25 cellular contexts compared by ENCODE assay signal in the genomic region with DNA sequence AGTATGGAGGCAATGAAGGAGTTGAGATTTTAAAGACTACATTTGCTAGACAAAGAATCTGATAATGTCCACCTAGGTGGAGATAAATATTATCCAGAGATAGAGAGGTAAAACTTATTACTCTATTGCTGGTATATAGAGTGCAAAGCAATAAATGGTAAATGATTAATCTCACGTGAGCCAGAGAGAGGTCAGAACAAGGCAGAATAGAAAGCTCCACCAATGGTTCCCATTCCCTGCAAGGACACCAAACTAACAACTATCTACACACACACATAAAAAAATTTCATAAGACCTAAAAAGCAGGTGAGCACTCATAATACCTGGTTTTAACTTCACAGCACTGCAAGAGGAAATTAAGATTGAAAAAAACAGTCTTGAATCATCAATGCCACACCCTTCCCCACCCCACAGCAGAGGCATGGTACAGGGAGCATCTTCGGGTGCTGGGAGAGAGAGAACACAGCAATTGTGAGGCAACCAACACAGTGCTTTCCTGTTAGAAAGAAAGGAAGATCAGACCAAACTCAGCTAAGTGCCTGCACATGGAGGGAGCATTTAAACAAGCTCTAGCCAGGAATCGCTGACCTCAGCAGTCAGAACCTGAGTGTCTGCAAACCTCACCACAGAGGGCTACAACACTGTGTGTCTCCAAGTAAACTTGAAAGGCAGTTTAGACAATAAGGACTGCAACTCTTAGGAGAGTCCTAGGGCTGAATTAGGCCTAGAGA.
A peak's percentile ranks its signal among the peaks of the same experiment; 100 is the strongest.
DNase-seq lines count a peak whose midpoint lies in the region; ATAC-seq, FAIRE-seq and TF ChIP-seq lines count a peak whose summit lies in the region.
"Had no signal": no experiment of that assay in that cellular context is flagged by ENCODE, and none has a peak within 500 bp of the region (broad histone marks: within the 10 kb centered on the region; RNA-seq: fewer than 3 reads in every experiment).

No MANE protein-coding gene starts in this region.

- peak; percentile 3 for DNase-seq in MCF 10A (ENCODE audit: unreplicated experiment)
- DNase-seq in breast epithelium (ENCODE audit: low spot score in 2 of 2), result no peak
- peak; percentile 64 for DNase-seq in MM.1S
- no peak for DNase-seq in H1 (ENCODE audit: low read depth in 1 of 2, low spot score in 2 of 2)
- peak; percentile 53 for DNase-seq in small intestine
- no peak for DNase-seq in SW480 (ENCODE audit: low spot score)
- DNase-seq in GM20000 (ENCODE audit: low spot score), result no peak
- DNase-seq: ACHN, DMS153, GM23248, Karpas-422, MV-4-11, NCI-H1105, NCI-H1436 treated with DMSO at 0.1 percent for 48 hours, NCI-H1930, NCI-H2107, NCI-H524, NCI-H748 treated with DMSO at 0.1 percent for 48 hours, PC-3, Right ventricle myocardium superior, RPMI8226 had no signal

- H3K4me2 ChIP-seq in MM.1S (ENCODE audit: low read depth, low read length), result no peak overlapping the region
- H3K4me2 ChIP-seq in H1 (ENCODE audit: insufficient read depth in 1 of 2, low read depth in 2 of 2, low read length in 2 of 2), result no peak overlapping the region

- H3K4ac ChIP-seq in H1 (replicated peaks; ENCODE audit: insufficient read length, low read depth, low read length), result no peak overlapping the region

- no TSS peak for BruUV-seq in MCF 10A (replicated peaks; lab: Mats Ljungman, UMichigan)

- H3K9ac ChIP-seq in MM.1S (ENCODE audit: low read length), result no peak overlapping the region
- H3K9ac ChIP-seq in H1 (replicated peaks in 1 of 4; ENCODE audit: extremely low read depth in 1 of 4, low read depth in 3 of 4, low read length in 3 of 4), result no peak overlapping the region
- H3K9ac ChIP-seq: GM23248 had no signal

- WGBS in H1 (ENCODE audit: extremely low coverage in 1 of 2, insufficient coverage in 1 of 2, insufficient read length in 1 of 2, insufficient replicate concordance in 2 of 2, low coverage in 1 of 2, low lambda C conversion rate in 2 of 2, missing lambda C conversion rate in 1 of 2), 2 experiments, result 60% methylated on average over 3 of the region's 3 CpGs; no CpG with 5 or more reads in 1 of the 2 experiments
- WGBS in small intestine, 3 donors, result 38 to 57% (median 43%) methylated on average over 3 of the region's 3 CpGs

- TF ChIP-seq POLR2A in breast epithelium (IDR thresholded peaks at IDR 0.05), result no peak
- TF ChIP-seq POLR2A in H1 (IDR thresholded peaks at IDR 0.05; ENCODE audit: control extremely low read depth in 1 of 2, low read depth in 2 of 2, low read length in 2 of 2), result no peak

- no peak overlapping the region for H2AK5ac ChIP-seq in H1 (ENCODE audit: low read depth, low read length)

- no peak for ATAC-seq in GM21381 (IDR thresholded peaks at IDR 0.05; ENCODE audit: unreplicated experiment)
- ATAC-seq: HCT116, PC-3 had no signal

- H4K8ac ChIP-seq in H1 (ENCODE audit: extremely low read depth, insufficient read depth, low read length), result no peak overlapping the region

- no peaks in the 10 kb centered on the region for H3K23me2 ChIP-seq in H1 (ENCODE audit: low read depth, low read length)

- no peak for TF ChIP-seq CTCF in MCF 10A (IDR thresholded peaks at IDR 0.05; ENCODE audit: unreplicated experiment)
- TF ChIP-seq CTCF in breast epithelium (IDR thresholded peaks at IDR 0.05), result no peak
- no peak for TF ChIP-seq CTCF in MM.1S (IDR thresholded peaks at IDR 0.05; ENCODE audit: low read length)
- TF ChIP-seq CTCF in H1 (IDR thresholded peaks at IDR 0.05; ENCODE audit: control extremely low read depth in 1 of 3, insufficient read depth in 1 of 3, low read depth in 1 of 3, low read length in 3 of 3), result no peak
- TF ChIP-seq CTCF in GM20000 (IDR thresholded peaks at IDR 0.05; ENCODE audit: extremely low read depth, missing control alignments), result no peak

- no peak for TF ChIP-seq RAD21 in H1 (IDR thresholded peaks at IDR 0.05 in 1 of 2, conservative IDR thresholded peaks at IDR 0.05 in 1 of 2; ENCODE audit: low read depth in 2 of 2, low read length in 2 of 2)

- H3K27me3 Mint-ChIP-seq in MCF 10A (ENCODE audit: insufficient read depth, unreplicated experiment), result no peaks in the 10 kb centered on the region

- H3K27ac Mint-ChIP-seq in MCF 10A (ENCODE audit: low read depth, unreplicated experiment), result no peak overlapping the region

- no peak overlapping the region for H3K4me3 Mint-ChIP-seq in MCF 10A (ENCODE audit: unreplicated experiment)

- no peaks in the 10 kb centered on the region for H3K79me2 ChIP-seq in MM.1S (ENCODE audit: low read length)
- H3K79me2 ChIP-seq in H1 (ENCODE audit: control insufficient read depth in 1 of 2, insufficient read depth in 2 of 2, low read length in 2 of 2), result no peaks in the 10 kb centered on the region

- no peaks in the 10 kb centered on the region for H3K9me2 ChIP-seq in MM.1S (replicated peaks; ENCODE audit: insufficient read depth, low read length)

- CTCF ChIA-PET in MCF 10A (lab: Yijun Ruan, JAX) (interaction anchor here (0.8 kb wide), 1 partner anchor 876 kb away, joined by 3 read pairs; no protein-coding TSS in a partner anchor), H1 (lab: Charles Lee; ENCODE audit: partially characterized antibody) (no interaction called here)

- FAIRE-seq in H1 (lab: Jason Lieb, UNC), result no peak
- FAIRE-seq in small intestine (lab: Jason Lieb, UNC), result no peak
- FAIRE-seq: GM19239 had no signal

- no peak for TF ChIP-seq EP300 in H1 (IDR thresholded peaks at IDR 0.05; ENCODE audit: borderline replicate concordance in 1 of 2, low read depth in 2 of 2, low read length in 2 of 2)

- peaks cover 8% of the 10 kb centered on the region for H3K9me3 Mint-ChIP-seq in MCF 10A (ENCODE audit: unreplicated experiment)

- H3K56ac ChIP-seq in H1 (replicated peaks; ENCODE audit: insufficient read length, low read depth, low read length), result no peak overlapping the region

- H3K14ac ChIP-seq in H1 (ENCODE audit: insufficient read length), result no peak overlapping the region

- no peak overlapping the region for H3K23ac ChIP-seq in H1 (ENCODE audit: insufficient read length)

- H2BK12ac ChIP-seq in H1 (ENCODE audit: low read depth, low read length), result no peak overlapping the region

- H3K27ac ChIP-seq in breast epithelium (no peak overlapping the region), MM.1S (ENCODE audit: low read length) (no peak overlapping the region), H1 (ENCODE audit: low read depth, low read length) (no peak overlapping the region), small intestine (ENCODE audit: low read depth in 1 of 2, low read length in 1 of 2) (no peak overlapping the region)
- H3K27ac ChIP-seq: 22Rv1, GM23248 had no signal

- H3K9me3 ChIP-seq in breast epithelium (peaks cover 4 to 6% of the 10 kb centered on the region in 2 donors), MM.1S (replicated peaks; ENCODE audit: insufficient read depth, low read length) (no peaks in the 10 kb centered on the region), H1 (ENCODE audit: insufficient read depth in 2 of 2, low read depth in 1 of 2, low read length in 1 of 2) (no peaks in the 10 kb centered on the region), small intestine (ENCODE audit: control insufficient read depth, low read depth) (no peaks in the 10 kb centered on the region)

- POLR2A ChIA-PET in MCF 10A (lab: Yijun Ruan, JAX) (no interaction called here), H1 (lab: Charles Lee; ENCODE audit: partially characterized antibody) (no interaction called here)

- no peak overlapping the region for H3K18ac ChIP-seq in H1 (ENCODE audit: extremely low read depth, low read length)

- H3K27me3 ChIP-seq in breast epithelium, result no peaks in the 10 kb centered on the region
- no peaks in the 10 kb centered on the region for H3K27me3 ChIP-seq in MM.1S (replicated peaks; ENCODE audit: insufficient read depth, low read length)
- no peaks in the 10 kb centered on the region for H3K27me3 ChIP-seq in H1 (replicated peaks in 1 of 4; ENCODE audit: control insufficient read depth in 3 of 4, extremely low read depth in 1 of 4, insufficient read depth in 3 of 4, low read length in 3 of 4)
- H3K27me3 ChIP-seq in small intestine (ENCODE audit: control insufficient read depth in 2 of 2, insufficient read depth in 2 of 2, low read length in 2 of 2), result no peaks in the 10 kb centered on the region

- H3K36me3 ChIP-seq in breast epithelium, result no peaks in the 10 kb centered on the region
- H3K36me3 ChIP-seq in MM.1S (replicated peaks; ENCODE audit: insufficient read depth, low read length), result no peaks in the 10 kb centered on the region
- H3K36me3 ChIP-seq in H1 (ENCODE audit: control insufficient read depth in 2 of 4, insufficient read depth in 4 of 4, low read length in 3 of 4), result no peaks in the 10 kb centered on the region
- no peaks in the 10 kb centered on the region for H3K36me3 ChIP-seq in small intestine (ENCODE audit: control insufficient read depth in 2 of 2, insufficient read depth in 2 of 2, low read length in 2 of 2)

- H2BK15ac ChIP-seq in H1 (ENCODE audit: low read length), result no peak overlapping the region

- H4K91ac ChIP-seq in H1 (replicated peaks; ENCODE audit: insufficient read length, low read length), result no peak overlapping the region

- H3K4me3 ChIP-seq in breast epithelium (no peak overlapping the region), MM.1S (ENCODE audit: low read length) (no peak overlapping the region), H1 (ENCODE audit: extremely low read depth in 1 of 4, insufficient read depth in 2 of 4, low read depth in 3 of 4, low read length in 4 of 4) (no peak overlapping the region), small intestine (ENCODE audit: low read depth in 1 of 2, low read length in 2 of 2) (no peak overlapping the region)
- H3K4me3 ChIP-seq: GM23248 had no signal

- no peaks in the 10 kb centered on the region for H3K79me1 ChIP-seq in H1 (ENCODE audit: low read depth, low read length)

- H3K4me1 ChIP-seq in breast epithelium, result no peaks in the 10 kb centered on the region
- no peaks in the 10 kb centered on the region for H3K4me1 ChIP-seq in MM.1S (ENCODE audit: low read length)
- H3K4me1 ChIP-seq in H1 (replicated peaks in 1 of 4; ENCODE audit: control insufficient read depth in 3 of 4, insufficient read depth in 4 of 4, low read length in 3 of 4), result no peaks in the 10 kb centered on the region; a peak in 2 of 7 replicates
- H3K4me1 ChIP-seq in small intestine (ENCODE audit: control insufficient read depth in 2 of 2, insufficient read depth in 1 of 2, low read depth in 1 of 2, low read length in 1 of 2), result no peaks in the 10 kb centered on the region

- no peaks in the 10 kb centered on the region for H3K36me3 Mint-ChIP-seq in MCF 10A (ENCODE audit: insufficient read depth, unreplicated experiment)

- no peak overlapping the region for H2BK20ac ChIP-seq in H1 (ENCODE audit: low read length)

- H3K4me1 Mint-ChIP-seq in MCF 10A (ENCODE audit: insufficient read depth, unreplicated experiment), result peaks cover 4% of the 10 kb centered on the region

- H2AFZ ChIP-seq in MM.1S (ENCODE audit: low read length), result no peak overlapping the region
- H2AFZ ChIP-seq in H1 (ENCODE audit: low read length), result no peak overlapping the region
- H2AFZ ChIP-seq: GM23248 had no signal

- H4K5ac ChIP-seq in H1 (ENCODE audit: insufficient read length, low read depth, low read length), result no peak overlapping the region

- H4K20me1 ChIP-seq in MM.1S (ENCODE audit: insufficient read depth, low read length) (no peaks in the 10 kb centered on the region), H1 (replicated peaks in 1 of 2; ENCODE audit: control insufficient read depth in 1 of 2, insufficient read depth in 2 of 2, low read length in 2 of 2) (no peaks in the 10 kb centered on the region)

- intact Hi-C loops in MCF 10A (cut with micrococcal nuclease) (no loop called here), breast epithelium (cut with DNase I; ENCODE audit: low total_unique reads) (no loop called here)

- H2BK120ac ChIP-seq in H1 (replicated peaks; ENCODE audit: low read depth, low read length), result no peak overlapping the region

- no peaks in the 10 kb centered on the region for H3F3A ChIP-seq in MM.1S (ENCODE audit: insufficient read depth, low read length)

- H2BK5ac ChIP-seq in H1 (ENCODE audit: low read depth, low read length), result no peak overlapping the region

Comparison
In these comparisons a context has a peak if more than half of its experiments do, and no peak if none do; other contexts are left out.
1. DNase-seq: peak in MCF 10A (single experiment), MM.1S (single experiment) and small intestine (single experiment); none in breast epithelium (0 of 2), H1 (0 of 2), SW480 (single experiment) and GM20000 (single experiment).